1 cellular context compared by ENCODE assay signal in genomic region chr1:9150582-9151290, GRCh38.
TF ChIP-seq lines count a peak whose summit lies in the region.

No MANE protein-coding gene starts in this region.

TF ChIP-seq in K562, 482 proteins besides CTCF, POLR2A, EP300 and RAD21 (continued from another document):
- 0 out of 2 replicates have a peak, but pooled peaks have one; percentile 24 for TF ChIP-seq RREB1 (CRISPR knock-in tag; IDR thresholded peaks at IDR 0.05)
- no peak for TF ChIP-seq NR2C2 (CRISPR knock-in tag; IDR thresholded peaks at IDR 0.05)
- peak; percentile 43; the same call in 1 of the 2 replicates for TF ChIP-seq NR2C2 (tag; IDR thresholded peaks at IDR 0.05)
- TF ChIP-seq CTBP1 (IDR thresholded peaks at IDR 0.05; ENCODE audit: borderline replicate concordance), result peak; percentile 38; the same call in 1 of the 2 replicates
- no peak for TF ChIP-seq JUN (IDR thresholded peaks at IDR 0.05; ENCODE audit: borderline replicate concordance, low read depth, low read length)
- TF ChIP-seq JUN (CRISPR knock-in tag; IDR thresholded peaks at IDR 0.05; ENCODE audit: borderline replicate concordance), result no peak
- TF ChIP-seq, protein P1, sequence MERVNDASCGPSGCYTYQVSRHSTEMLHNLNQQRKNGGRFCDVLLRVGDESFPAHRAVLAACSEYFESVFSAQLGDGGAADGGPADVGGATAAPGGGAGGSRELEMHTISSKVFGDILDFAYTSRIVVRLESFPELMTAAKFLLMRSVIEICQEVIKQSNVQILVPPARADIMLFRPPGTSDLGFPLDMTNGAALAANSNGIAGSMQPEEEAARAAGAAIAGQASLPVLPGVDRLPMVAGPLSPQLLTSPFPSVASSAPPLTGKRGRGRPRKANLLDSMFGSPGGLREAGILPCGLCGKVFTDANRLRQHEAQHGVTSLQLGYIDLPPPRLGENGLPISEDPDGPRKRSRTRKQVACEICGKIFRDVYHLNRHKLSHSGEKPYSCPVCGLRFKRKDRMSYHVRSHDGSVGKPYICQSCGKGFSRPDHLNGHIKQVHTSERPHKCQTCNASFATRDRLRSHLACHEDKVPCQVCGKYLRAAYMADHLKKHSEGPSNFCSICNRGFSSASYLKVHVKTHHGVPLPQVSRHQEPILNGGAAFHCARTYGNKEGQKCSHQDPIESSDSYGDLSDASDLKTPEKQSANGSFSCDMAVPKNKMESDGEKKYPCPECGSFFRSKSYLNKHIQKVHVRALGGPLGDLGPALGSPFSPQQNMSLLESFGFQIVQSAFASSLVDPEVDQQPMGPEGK (CRISPR knock-in tag; IDR thresholded peaks at IDR 0.05; ENCODE audit: borderline replicate concordance), result no peak
